ENCODE assay signal across 2 cellular contexts in the genomic region with DNA sequence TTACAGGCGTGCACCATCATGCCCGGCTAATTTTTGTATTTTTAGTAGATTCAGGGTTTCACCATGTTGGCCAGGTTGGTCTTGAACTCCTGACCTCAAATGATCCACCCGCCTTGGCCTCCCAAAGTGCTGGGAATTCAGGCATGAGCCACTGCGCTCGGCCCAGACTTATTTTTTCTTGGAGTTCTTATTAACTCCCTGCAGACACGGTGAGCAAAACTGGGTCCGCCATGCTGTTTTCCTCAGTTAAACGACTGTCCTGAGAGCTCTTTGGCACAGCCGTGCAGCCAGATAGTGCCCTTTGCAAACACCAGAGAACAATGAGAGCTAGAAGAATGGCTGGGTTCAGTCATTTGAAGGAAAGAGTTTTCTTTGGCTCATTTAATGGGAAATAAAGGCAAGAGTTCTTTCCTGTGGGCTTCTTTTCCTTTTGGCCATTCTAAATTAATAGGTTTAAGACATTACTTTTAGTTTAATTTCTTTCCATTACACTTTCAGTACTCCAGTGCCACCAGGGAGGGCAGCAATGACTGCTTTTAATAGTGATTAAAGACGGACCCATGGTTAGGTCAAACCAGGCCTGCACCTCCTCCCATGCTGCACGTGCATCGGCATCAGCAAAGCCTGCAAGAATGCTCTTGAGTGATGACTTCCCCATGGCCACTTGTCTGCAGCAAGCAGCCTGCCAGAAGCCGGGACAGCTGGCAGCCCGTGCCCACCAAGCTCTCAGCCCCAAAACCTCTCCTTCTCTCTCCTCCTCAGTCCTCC.
TF ChIP-seq lines count a peak whose summit lies in the region.

No MANE protein-coding gene starts in this region.

TF ChIP-seq in GM12878, 131 proteins besides CTCF, POLR2A, EP300 and RAD21 (continued from another document):
- no peak for TF ChIP-seq SREBF2 (IDR thresholded peaks at IDR 0.05; ENCODE audit: low read length)
- no peak for TF ChIP-seq SREBF1 (IDR thresholded peaks at IDR 0.05; ENCODE audit: low read length)
- TF ChIP-seq SMC3 (IDR thresholded peaks at IDR 0.05; ENCODE audit: borderline replicate concordance, low read length) = no peak; the same call in 1 of the 2 replicates
- TF ChIP-seq NBN (IDR thresholded peaks at IDR 0.05) = no peak
- no peak for TF ChIP-seq SIX5 (IDR thresholded peaks at IDR 0.05; ENCODE audit: low read depth, low read length, severe bottlenecking)
- TF ChIP-seq ZNF274 (IDR thresholded peaks at IDR 0.05; ENCODE audit: insufficient read depth, insufficient read length) = no peak

TF ChIP-seq in liver, 16 proteins besides CTCF, POLR2A, EP300 and RAD21:
- TF ChIP-seq, protein P1, sequence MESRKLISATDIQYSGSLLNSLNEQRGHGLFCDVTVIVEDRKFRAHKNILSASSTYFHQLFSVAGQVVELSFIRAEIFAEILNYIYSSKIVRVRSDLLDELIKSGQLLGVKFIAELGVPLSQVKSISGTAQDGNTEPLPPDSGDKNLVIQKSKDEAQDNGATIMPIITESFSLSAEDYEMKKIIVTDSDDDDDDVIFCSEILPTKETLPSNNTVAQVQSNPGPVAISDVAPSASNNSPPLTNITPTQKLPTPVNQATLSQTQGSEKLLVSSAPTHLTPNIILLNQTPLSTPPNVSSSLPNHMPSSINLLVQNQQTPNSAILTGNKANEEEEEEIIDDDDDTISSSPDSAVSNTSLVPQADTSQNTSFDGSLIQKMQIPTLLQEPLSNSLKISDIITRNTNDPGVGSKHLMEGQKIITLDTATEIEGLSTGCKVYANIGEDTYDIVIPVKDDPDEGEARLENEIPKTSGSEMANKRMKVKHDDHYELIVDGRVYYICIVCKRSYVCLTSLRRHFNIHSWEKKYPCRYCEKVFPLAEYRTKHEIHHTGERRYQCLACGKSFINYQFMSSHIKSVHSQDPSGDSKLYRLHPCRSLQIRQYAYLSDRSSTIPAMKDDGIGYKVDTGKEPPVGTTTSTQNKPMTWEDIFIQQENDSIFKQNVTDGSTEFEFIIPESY (IDR thresholded peaks at IDR 0.05) = no peak
- TF ChIP-seq YY1 (IDR thresholded peaks at IDR 0.05) (no peak), FOXA1 (IDR thresholded peaks at IDR 0.05) (no peak), HNF4G (IDR thresholded peaks at IDR 0.05) (no peak)
